8 cellular contexts compared by ENCODE assay signal in genomic region chr16:89922477-89922883, GRCh38. TPM values are rescaled to one million over a fixed set of nuclear protein-coding genes. Genes with fewer than 3 reads are reported as not detected.
DNase-seq lines count a peak whose midpoint lies in the region; ATAC-seq and TF ChIP-seq lines count a peak whose summit lies in the region.

No MANE protein-coding gene starts in this region.

- H3K9me3 ChIP-seq in CD4-positive, alpha-beta T cell (ENCODE audit: control insufficient read depth, low read length), result no peaks in the 10 kb centered on the region
- H3K9me3 ChIP-seq in T-helper 17 cell (ENCODE audit: control insufficient read depth, low read length, poor library complexity, severe bottlenecking) (no peaks in the 10 kb centered on the region), lower lobe of right lung (no peaks in the 10 kb centered on the region), suprapubic skin (no peaks in the 10 kb centered on the region)

- peaks cover 49% of the 10 kb centered on the region for H3K27me3 ChIP-seq in CD4-positive, alpha-beta T cell (ENCODE audit: control insufficient read depth, insufficient read depth, low read length)
- H3K27me3 ChIP-seq in lower lobe of right lung (ENCODE audit: low read depth) (peaks cover 66% of the 10 kb centered on the region), suprapubic skin (peaks cover 63% of the 10 kb centered on the region)

- 5% methylated on average over 4 of the region's 31 CpGs for WGBS in suprapubic skin

- CTCF ChIA-PET in CD4-positive, alpha-beta T cell (lab: Charles Lee), result interaction anchor here (1.6 kb wide), 1 partner anchor 12 kb away, joined by 8 read pairs; no protein-coding TSS in a partner anchor

- no peak overlapping the region for H3K27ac Mint-ChIP-seq in CD4-positive, alpha-beta T cell
- no peak overlapping the region for H3K27ac Mint-ChIP-seq in T-helper 17 cell
- no peak overlapping the region for H3K27ac Mint-ChIP-seq in effector memory CD8-positive, alpha-beta T cell

- H3K4me3 ChIP-seq in lower lobe of right lung (peak overlapping the region; percentile 60), suprapubic skin (peak overlapping the region; percentile 56)

- no peaks in the 10 kb centered on the region for H3K36me3 Mint-ChIP-seq in CD4-positive, alpha-beta T cell (ENCODE audit: low read depth)
- H3K36me3 Mint-ChIP-seq in T-helper 17 cell (ENCODE audit: low read depth), result no peaks in the 10 kb centered on the region
- peaks cover 17% of the 10 kb centered on the region for H3K36me3 Mint-ChIP-seq in effector memory CD8-positive, alpha-beta T cell (ENCODE audit: insufficient read depth)

- H3K27me3 Mint-ChIP-seq in CD4-positive, alpha-beta T cell, result peaks cover 22% of the 10 kb centered on the region
- H3K27me3 Mint-ChIP-seq in T-helper 17 cell, result peaks cover 16% of the 10 kb centered on the region
- H3K27me3 Mint-ChIP-seq in effector memory CD8-positive, alpha-beta T cell, result peaks cover 22 to 69% of the 10 kb centered on the region in 2 donors

- peaks cover 49% of the 10 kb centered on the region for H3K4me1 Mint-ChIP-seq in CD4-positive, alpha-beta T cell (ENCODE audit: low read depth)
- peaks cover 24% of the 10 kb centered on the region for H3K4me1 Mint-ChIP-seq in T-helper 17 cell
- peaks cover 28 to 29% of the 10 kb centered on the region in 2 donors for H3K4me1 Mint-ChIP-seq in effector memory CD8-positive, alpha-beta T cell (ENCODE audit: low read depth in 2 of 2)

- DNase-seq in CD4-positive, alpha-beta T cell, result peak in 1 of 10 experiments; percentile 23
- peak; percentile 38 for DNase-seq in HT-29 (ENCODE audit: low spot score)
- DNase-seq in T-helper 17 cell, result no peak
- DNase-seq in effector memory CD8-positive, alpha-beta T cell, result no peak
- DNase-seq in lower lobe of right lung, result no peak
- peak in 1 of 2 donors; percentile 87 for DNase-seq in suprapubic skin (ENCODE audit: low spot score in 2 of 2)
- DNase-seq in NCI-H2107 (lab: John Stamatoyannopoulos, UW), result no peak
- DNase-seq in middle frontal gyrus (ENCODE audit: extremely low spot score, low spot score), result no peak

- no peak for TF ChIP-seq CTCF in CD4-positive, alpha-beta T cell (IDR thresholded peaks at IDR 0.05)
- TF ChIP-seq CTCF in lower lobe of right lung (IDR thresholded peaks at IDR 0.05) (no peak), suprapubic skin (IDR thresholded peaks at IDR 0.05) (no peak)

- intact Hi-C loops in CD4-positive, alpha-beta T cell (cut with DNase I, micrococcal nuclease), result no loop called here
- intact Hi-C loops in lower lobe of right lung (cut with DNase I), result no loop called here

- ATAC-seq in CD4-positive, alpha-beta T cell (ENCODE audit: poor library complexity), result no peak
- ATAC-seq in T-helper 17 cell (no peak), lower lobe of right lung (peak; percentile 4)
- no peak for ATAC-seq in effector memory CD8-positive, alpha-beta T cell (replicated peaks)

- no peak for TF ChIP-seq POLR2A in suprapubic skin (IDR thresholded peaks at IDR 0.05)

- peak overlapping the region; percentile 34 for H3K4me3 Mint-ChIP-seq in CD4-positive, alpha-beta T cell
- peak overlapping the region; percentile 67 for H3K4me3 Mint-ChIP-seq in T-helper 17 cell
- peak overlapping the region; percentile 55 to 59 for H3K4me3 Mint-ChIP-seq in effector memory CD8-positive, alpha-beta T cell

- H3K27ac ChIP-seq in CD4-positive, alpha-beta T cell (ENCODE audit: low read depth, low read length), result no peak overlapping the region
- peak overlapping the region; percentile 78 for H3K27ac ChIP-seq in lower lobe of right lung
- H3K27ac ChIP-seq in suprapubic skin, result peak overlapping the region; percentile 81

- H3K36me3 ChIP-seq in lower lobe of right lung (no peaks in the 10 kb centered on the region), suprapubic skin (no peaks in the 10 kb centered on the region)

- H3K4me1 ChIP-seq in lower lobe of right lung (peaks cover 69% of the 10 kb centered on the region), suprapubic skin (peaks cover 69% of the 10 kb centered on the region)

- H3K9me3 Mint-ChIP-seq in CD4-positive, alpha-beta T cell, result no peaks in the 10 kb centered on the region
- H3K9me3 Mint-ChIP-seq in effector memory CD8-positive, alpha-beta T cell, result no peaks in the 10 kb centered on the region

- POLR2A ChIA-PET in CD4-positive, alpha-beta T cell (lab: Charles Lee), result interaction anchor here (1.5 kb wide), 1 partner anchor 49 kb away, joined by 3 read pairs; the partner anchor contains the start of gene TCF25

- no peak for TF ChIP-seq EP300 in suprapubic skin (IDR thresholded peaks at IDR 0.05)

RNA-seq across cellular contexts. Expression of gene TUBB3, which starts 0.7 kb away (rescaled TPM):
- total RNA-seq in CD4-positive, alpha-beta T cell, result under 1 TPM; 0.78 to 0.88 TPM
- total RNA-seq in HT-29 (2014; rRNA removed; shearing (Covaris generic)), result 8.7 and 8.8 TPM in 2 replicates
- total RNA-seq in T-helper 17 cell (under 1 TPM; 0.52 to 0.96 TPM), lower lobe of right lung (2.1 TPM), suprapubic skin (1 to 10 TPM; 1.2 to 9.2 (median 4.6) TPM)

RNA-seq across cellular contexts. Expression of gene MC1R, which starts 3.8 kb away (rescaled TPM):
- 1 to 10 TPM; 6.7 to 6.9 TPM for total RNA-seq in CD4-positive, alpha-beta T cell
- total RNA-seq in HT-29 (2014; rRNA removed; shearing (Covaris generic)), result 5.2 and 5.3 TPM in 2 replicates
- 10 to 100 TPM; 10.1 to 13.8 TPM for total RNA-seq in T-helper 17 cell
- total RNA-seq in lower lobe of right lung, result 5.3 TPM
- total RNA-seq in suprapubic skin, result 10 to 100 TPM in 2 of 4 donors, 1 to 10 TPM in 2; 3.6 to 29.3 (median 8.9) TPM

RNA-seq across cellular contexts. Expression of gene DEF8, which starts 26.1 kb away (rescaled TPM):
- total RNA-seq in CD4-positive, alpha-beta T cell, result 10 to 100 TPM; 30.7 to 36.3 TPM
- total RNA-seq in HT-29 (2014; rRNA removed; shearing (Covaris generic)), result 207 and 227 TPM in 2 replicates
- total RNA-seq in T-helper 17 cell (10 to 100 TPM; 32.5 to 38.3 TPM), lower lobe of right lung (66.0 TPM), suprapubic skin (100 to 1,000 TPM in 2 of 4 donors, 10 to 100 TPM in 2; 89.3 to 107 (median 99.7) TPM)

RNA-seq across cellular contexts. Expression of gene TCF25, which starts 49.1 kb away (rescaled TPM):
- total RNA-seq in CD4-positive, alpha-beta T cell, result 100 to 1,000 TPM; 306 to 307 TPM
- total RNA-seq in HT-29 (2014; rRNA removed; shearing (Covaris generic)), result 136 and 161 TPM in 2 replicates
- total RNA-seq in T-helper 17 cell (100 to 1,000 TPM; 393 to 428 TPM), lower lobe of right lung (152 TPM), suprapubic skin (100 to 1,000 TPM; 166 to 260 (median 182) TPM)

Comparison
In these comparisons a context has a peak if more than half of its experiments do, and no peak if none do; other contexts are left out.
1. ATAC-seq: peak in lower lobe of right lung (2 of 2); none in CD4-positive, alpha-beta T cell (single experiment), T-helper 17 cell (single experiment) and effector memory CD8-positive, alpha-beta T cell (single experiment).
2. Peak in every context shown above with its lines, with median percentiles within 50 percentile points of each other: H3K4me3 Mint-ChIP-seq.